In genomic region chr14:72800848-72801370, GRCh38 we compare ENCODE assay signal across 1 cellular context.
TF ChIP-seq lines count a peak whose summit lies in the region.

No MANE protein-coding gene starts in this region.

TF ChIP-seq in GM23338, 12 proteins besides CTCF, POLR2A, EP300 and RAD21 (continued from another document):
- TF ChIP-seq REST (IDR thresholded peaks at IDR 0.05; ENCODE audit: unreplicated experiment) (no peak), EZH2phosphoT487 (IDR thresholded peaks at IDR 0.05; ENCODE audit: unreplicated experiment) (no peak), NANOG (IDR thresholded peaks at IDR 0.05; ENCODE audit: borderline replicate concordance) (no peak)
- TF ChIP-seq, protein P1, sequence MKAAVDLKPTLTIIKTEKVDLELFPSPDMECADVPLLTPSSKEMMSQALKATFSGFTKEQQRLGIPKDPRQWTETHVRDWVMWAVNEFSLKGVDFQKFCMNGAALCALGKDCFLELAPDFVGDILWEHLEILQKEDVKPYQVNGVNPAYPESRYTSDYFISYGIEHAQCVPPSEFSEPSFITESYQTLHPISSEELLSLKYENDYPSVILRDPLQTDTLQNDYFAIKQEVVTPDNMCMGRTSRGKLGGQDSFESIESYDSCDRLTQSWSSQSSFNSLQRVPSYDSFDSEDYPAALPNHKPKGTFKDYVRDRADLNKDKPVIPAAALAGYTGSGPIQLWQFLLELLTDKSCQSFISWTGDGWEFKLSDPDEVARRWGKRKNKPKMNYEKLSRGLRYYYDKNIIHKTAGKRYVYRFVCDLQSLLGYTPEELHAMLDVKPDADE (IDR thresholded peaks at IDR 0.05): no peak
